8 cellular contexts compared by ENCODE assay signal in the genomic region with DNA sequence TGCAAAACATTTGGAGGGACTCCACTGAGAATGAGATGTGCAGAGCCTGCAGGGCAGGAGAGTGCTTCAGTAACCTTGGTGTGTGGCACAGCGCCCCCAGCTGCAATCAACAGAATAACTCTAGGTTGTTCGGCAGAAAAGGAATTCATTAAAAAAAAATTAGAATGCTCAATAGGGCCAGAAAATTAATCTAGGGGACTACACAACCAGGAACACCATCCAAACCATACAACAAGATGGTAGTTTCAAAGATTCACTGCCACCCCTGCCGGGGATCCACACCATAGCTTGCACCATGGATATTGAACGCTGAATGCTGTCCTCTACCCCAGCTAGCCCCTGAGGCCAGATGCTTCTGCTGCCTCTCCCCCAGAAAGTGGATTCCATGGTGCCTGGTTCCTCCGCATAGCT. TPM values are rescaled to one million over a fixed set of nuclear protein-coding genes. Genes with fewer than 3 reads are reported as not detected.
A peak's percentile ranks its signal among the peaks of the same experiment; 100 is the strongest.
DNase-seq lines count a peak whose midpoint lies in the region; ATAC-seq and TF ChIP-seq lines count a peak whose summit lies in the region.

No MANE protein-coding gene starts in this region.

- no peak overlapping the region for H3K9ac ChIP-seq in GM23248

- WGBS in GM23248 (ENCODE audit: low coverage in 1 of 2, low lambda C conversion rate in 2 of 2, missing lambda C conversion rate in 2 of 2), 2 experiments = 23 to 28% methylated on average over 5 of the region's 5 CpGs

- H3K9me2 ChIP-seq in GM23248 (ENCODE audit: insufficient read depth) = no peaks in the 10 kb centered on the region

- H3K27me3 ChIP-seq in GM23248 (replicated peaks; ENCODE audit: insufficient read depth) = no peaks in the 10 kb centered on the region

- peaks cover 8% of the 10 kb centered on the region; the same call in 1 of the 2 replicates for H3F3A ChIP-seq in GM23248 (ENCODE audit: insufficient read depth)

- 0 out of 2 replicates have a peak, but pooled peaks cover 6% of the 10 kb centered on the region for H3K36me3 ChIP-seq in GM23248 (ENCODE audit: low read depth)

- TF ChIP-seq CTCF in astrocyte of the cerebellum (IDR thresholded peaks at IDR 0.05; ENCODE audit: low read depth, low read length, missing control alignments) = peak; percentile 68

- H2AFZ ChIP-seq in GM23248 = no peak overlapping the region

- in situ Hi-C loops in GM23248 (cut with MboI) (no loop called here), astrocyte of the cerebellum (cut with HindIII; ENCODE audit: low sequenced_read_pairs) (no loop called here)

- H4K20me1 ChIP-seq in GM23248 (ENCODE audit: insufficient read depth) = no peaks in the 10 kb centered on the region

- no peaks in the 10 kb centered on the region for H3K9me3 ChIP-seq in GM23248 (ENCODE audit: low read depth)

- ATAC-seq in left lobe of liver = peak; percentile 72
- no peak for ATAC-seq in GM18502 (IDR thresholded peaks at IDR 0.05; ENCODE audit: poor library complexity, unreplicated experiment)

- H3K27ac ChIP-seq in GM23248 = no peak overlapping the region

- no peak overlapping the region for H3K4me3 ChIP-seq in GM23248
- H3K4me3 ChIP-seq in astrocyte of the cerebellum (ENCODE audit: low read depth, low read length) = no peak overlapping the region

- peaks cover 15% of the 10 kb centered on the region for H3K4me1 ChIP-seq in GM23248 (ENCODE audit: insufficient read depth)

- no peak overlapping the region for H3K4me2 ChIP-seq in GM23248 (ENCODE audit: unreplicated experiment)

- no peaks in the 10 kb centered on the region for H3K79me2 ChIP-seq in GM23248 (ENCODE audit: insufficient read depth)

- DNase-seq in NCI-H2081 (lab: John Stamatoyannopoulos, UW) (peak; percentile 19 to 54), NCI-H2081 treated with DMSO at 0.1 percent for 48 hours (lab: John Stamatoyannopoulos, UW) (no peak), GM23248 (peak; percentile 73), NCI-H2171 (lab: John Stamatoyannopoulos, UW) (peak; percentile 2), astrocyte of the cerebellum (ENCODE audit: low read depth) (no peak), left lobe of liver (ENCODE audit: low spot score) (no peak)
- DNase-seq in activated effector memory CD4-positive, alpha-beta T cell treated with anti-CD3 and anti-CD28 coated beads, Interleukin-2, amount 50 U/mL, for 16 hours = no peak

RNA-seq across cellular contexts. Expression of a gene that starts 50.1 kb away (rescaled TPM):
- 5.6 and 13.9 TPM in 2 replicates for total RNA-seq in GM23248 (2014; rRNA removed; shearing (Covaris generic))
- polyA plus RNA-seq in GM23248 (2016; fragmentation: Nextera tagmentation; extraction: Ambion mirVana) = 4.1 and 5.8 TPM in 2 replicates
- total RNA-seq in left lobe of liver = 2.2 TPM

Comparison
In these comparisons a context has a peak if more than half of its experiments do, and no peak if none do; other contexts are left out.
1. DNase-seq: peak in NCI-H2081 (2 of 2), GM23248 (single experiment) and NCI-H2171 (single experiment); none in NCI-H2081 treated with DMSO at 0.1 percent for 48 hours (single experiment), astrocyte of the cerebellum (single experiment), left lobe of liver (single experiment) and activated effector memory CD4-positive, alpha-beta T cell treated with anti-CD3 and anti-CD28 coated beads, Interleukin-2, amount 50 U/mL, for 16 hours (single experiment).